11 cellular contexts compared by ENCODE assay signal in genomic region chr20:41365785-41366545, GRCh38. TPM values are rescaled to one million over a fixed set of nuclear protein-coding genes. Genes with fewer than 3 reads are reported as not detected.
DNase-seq lines count a peak whose midpoint lies in the region; ATAC-seq and TF ChIP-seq lines count a peak whose summit lies in the region.
"Had no signal": no experiment of that assay in that cellular context is flagged by ENCODE, and none has a peak within 500 bp of the region (broad histone marks: within the 10 kb centered on the region; RNA-seq: fewer than 3 reads in every experiment).

No MANE protein-coding gene starts in this region.

- H3K27me3 Mint-ChIP-seq in activated naive CD8-positive, alpha-beta T cell = peaks cover 25% of the 10 kb centered on the region
- peaks cover 32% of the 10 kb centered on the region for H3K27me3 Mint-ChIP-seq in activated naive CD8-positive, alpha-beta T cell treated with anti-CD3 and anti-CD28 coated beads, Interleukin-2, amount 50 U/mL, for 24 hours
- H3K27me3 Mint-ChIP-seq in chondrocyte (ENCODE audit: low read depth) = peaks cover 13% of the 10 kb centered on the region
- H3K27me3 Mint-ChIP-seq in naive thymus-derived CD8-positive, alpha-beta T cell = peaks cover 10 to 47% (median 36%) of the 10 kb centered on the region in 5 donors

- H3K36me3 Mint-ChIP-seq in activated naive CD8-positive, alpha-beta T cell = no peaks in the 10 kb centered on the region
- no peaks in the 10 kb centered on the region for H3K36me3 Mint-ChIP-seq in activated naive CD8-positive, alpha-beta T cell treated with anti-CD3 and anti-CD28 coated beads, Interleukin-2, amount 50 U/mL, for 24 hours (ENCODE audit: low read depth)
- H3K36me3 Mint-ChIP-seq in chondrocyte (ENCODE audit: low read depth) = no peaks in the 10 kb centered on the region
- H3K36me3 Mint-ChIP-seq in naive thymus-derived CD8-positive, alpha-beta T cell = peaks cover 0 to 5% (median 1%) of the 10 kb centered on the region in 3 donors

- peaks cover 8% of the 10 kb centered on the region for H3K4me1 Mint-ChIP-seq in activated naive CD8-positive, alpha-beta T cell (ENCODE audit: low read depth)
- peaks cover 5% of the 10 kb centered on the region for H3K4me1 Mint-ChIP-seq in activated naive CD8-positive, alpha-beta T cell treated with anti-CD3 and anti-CD28 coated beads, Interleukin-2, amount 50 U/mL, for 24 hours
- H3K4me1 Mint-ChIP-seq in chondrocyte (ENCODE audit: low read depth) = peaks cover 6% of the 10 kb centered on the region
- H3K4me1 Mint-ChIP-seq in naive thymus-derived CD8-positive, alpha-beta T cell = peaks cover 0 to 10% (median 8%) of the 10 kb centered on the region in 4 donors

- peak overlapping the region; percentile 46 for H3K4me3 Mint-ChIP-seq in activated naive CD8-positive, alpha-beta T cell
- H3K4me3 Mint-ChIP-seq in activated naive CD8-positive, alpha-beta T cell treated with anti-CD3 and anti-CD28 coated beads, Interleukin-2, amount 50 U/mL, for 24 hours = no peak overlapping the region
- H3K4me3 Mint-ChIP-seq in chondrocyte (ENCODE audit: unreplicated experiment) = peak overlapping the region; percentile 44
- peak overlapping the region in 4 of 10 donors; percentile 18 to 52 (median 38) for H3K4me3 Mint-ChIP-seq in naive thymus-derived CD8-positive, alpha-beta T cell

- no peak for TF ChIP-seq CTCF in chondrocyte (IDR thresholded peaks at IDR 0.05)

- no peak overlapping the region for H3K27ac Mint-ChIP-seq in activated naive CD8-positive, alpha-beta T cell
- H3K27ac Mint-ChIP-seq in activated naive CD8-positive, alpha-beta T cell treated with anti-CD3 and anti-CD28 coated beads, Interleukin-2, amount 50 U/mL, for 24 hours = no peak overlapping the region
- no peak overlapping the region for H3K27ac Mint-ChIP-seq in chondrocyte (ENCODE audit: unreplicated experiment)
- H3K27ac Mint-ChIP-seq in naive thymus-derived CD8-positive, alpha-beta T cell = no peak overlapping the region

- no peaks in the 10 kb centered on the region for H3K4me1 ChIP-seq in urinary bladder (ENCODE audit: insufficient read depth)

- DNase-seq in activated naive CD8-positive, alpha-beta T cell treated with anti-CD3 and anti-CD28 coated beads, Interleukin-2, amount 50 U/mL, for 24 hours = no peak
- DNase-seq in chondrocyte (ENCODE audit: low spot score) (peak; percentile 69), hepatic stellate cell (ENCODE audit: low spot score) (no peak), 8988T (no peak), amniotic stem cell (lab: John Stamatoyannopoulos, UW) (no peak)
- no peak for DNase-seq in naive thymus-derived CD8-positive, alpha-beta T cell
- DNase-seq: cerebellar nuclear complex, DMS153, KBM-7 had no signal

- H3K4me3 ChIP-seq in urinary bladder (ENCODE audit: low read depth, low read length) = peak overlapping the region; percentile 44

- POLR2A ChIA-PET in naive thymus-derived CD8-positive, alpha-beta T cell (lab: Charles Lee) = no interaction called here

- H3K36me3 ChIP-seq in urinary bladder (ENCODE audit: insufficient read depth) = no peaks in the 10 kb centered on the region

- 5% methylated on average over 76 of the region's 76 CpGs for WGBS in urinary bladder

- no peaks in the 10 kb centered on the region for H3K9me3 Mint-ChIP-seq in activated naive CD8-positive, alpha-beta T cell (ENCODE audit: low read depth)
- H3K9me3 Mint-ChIP-seq in activated naive CD8-positive, alpha-beta T cell treated with anti-CD3 and anti-CD28 coated beads, Interleukin-2, amount 50 U/mL, for 24 hours = no peaks in the 10 kb centered on the region
- H3K9me3 Mint-ChIP-seq in chondrocyte (ENCODE audit: low read depth) = no peaks in the 10 kb centered on the region
- H3K9me3 Mint-ChIP-seq in naive thymus-derived CD8-positive, alpha-beta T cell = peaks cover 0 to 5% (median 1%) of the 10 kb centered on the region in 9 donors

- no peak overlapping the region for H3K27ac ChIP-seq in urinary bladder (ENCODE audit: low read depth)

- no peak for ATAC-seq in activated naive CD8-positive, alpha-beta T cell treated with anti-CD3 and anti-CD28 coated beads, Interleukin-2, amount 50 U/mL, for 24 hours
- peak; percentile 20 to 23 for ATAC-seq in naive thymus-derived CD8-positive, alpha-beta T cell

RNA-seq across cellular contexts. Expression of gene EMILIN3, which starts 0.7 kb away (rescaled TPM):
- total RNA-seq in chondrocyte (0.46 to 1.2 TPM (median 0.47 TPM) in 3 replicates), urinary bladder (4.1 TPM)
- not detected for total RNA-seq in naive thymus-derived CD8-positive, alpha-beta T cell
- polyA plus RNA-seq in naive thymus-derived CD8-positive, alpha-beta T cell = under 1 TPM in 1 of 3 donors, not detected in 2; 0.13 TPM
- 2.1 TPM for polyA plus RNA-seq in urinary bladder

RNA-seq across cellular contexts. Expression of gene LPIN3, which starts 25.3 kb away (rescaled TPM):
- total RNA-seq in chondrocyte (3.3 to 5.1 TPM (median 3.5 TPM) in 3 replicates), urinary bladder (4.7 TPM)
- total RNA-seq in naive thymus-derived CD8-positive, alpha-beta T cell = 1 to 10 TPM in 1 of 2 experiments, under 1 TPM in 1; 0.44 to 1.0 TPM
- under 1 TPM in 1 of 3 donors, not detected in 2; 0.15 TPM for polyA plus RNA-seq in naive thymus-derived CD8-positive, alpha-beta T cell
- polyA plus RNA-seq in urinary bladder = 10.8 TPM

RNA-seq across cellular contexts. Expression of gene ZHX3, which starts 48.4 kb away (rescaled TPM):
- total RNA-seq in chondrocyte = 52.6 to 55.5 TPM (median 52.9 TPM) in 3 replicates
- total RNA-seq in naive thymus-derived CD8-positive, alpha-beta T cell = 10 to 100 TPM; 10.4 to 10.5 TPM
- 10 to 100 TPM in 1 of 3 donors, 1 to 10 TPM in 2; 3.3 to 14.4 (median 5.0) TPM for polyA plus RNA-seq in naive thymus-derived CD8-positive, alpha-beta T cell
- 15.4 TPM for total RNA-seq in urinary bladder
- polyA plus RNA-seq in urinary bladder = 28.2 TPM
